Comparison of ENCODE assay signal across 26 cellular contexts in genomic region chr16:49930841-49931240, GRCh38.
"Had no signal": no experiment of that assay in that cellular context is flagged by ENCODE, and none has a peak within 500 bp of the region (broad histone marks: within the 10 kb centered on the region; RNA-seq: fewer than 3 reads in every experiment).

No MANE protein-coding gene starts in this region.

- H3K36me3 Mint-ChIP-seq: natural killer cell had no signal

- H3K27ac ChIP-seq: esophagus squamous epithelium, heart right ventricle, left ventricle myocardium inferior, lower lobe of right lung, neutrophil, pancreas, prostate gland, right atrium auricular region, suprapubic skin, transverse colon had no signal

- ATAC-seq: effector memory CD8-positive, alpha-beta T cell; heart right ventricle; left colon; lower lobe of right lung; natural killer cell; pancreas; stimulated activated naive CD8-positive, alpha-beta T cell treated with anti-CD3 and anti-CD28 coated beads, Interleukin-15, amount 100 ng/mL, for 72 hours had no signal

- H3K36me3 ChIP-seq: esophagus squamous epithelium, heart right ventricle, left ventricle myocardium inferior, lower lobe of right lung, neutrophil, pancreas, prostate gland, right atrium auricular region, suprapubic skin, transverse colon had no signal

- H3K4me3 ChIP-seq: esophagus squamous epithelium, heart right ventricle, left ventricle myocardium inferior, lower lobe of right lung, pancreas, prostate gland, right atrium auricular region, suprapubic skin, transverse colon had no signal

- H3K9me3 Mint-ChIP-seq: effector memory CD8-positive, alpha-beta T cell; natural killer cell; stimulated activated naive CD8-positive, alpha-beta T cell treated with anti-CD3 and anti-CD28 coated beads, Interleukin-15, amount 100 ng/mL, for 72 hours had no signal

- H3K9me3 ChIP-seq: esophagus squamous epithelium, heart right ventricle, left ventricle myocardium inferior, lower lobe of right lung, neutrophil, pancreas, prostate gland, right atrium auricular region, suprapubic skin, transverse colon had no signal

- H3K27ac Mint-ChIP-seq: effector memory CD8-positive, alpha-beta T cell; natural killer cell; stimulated activated naive CD8-positive, alpha-beta T cell treated with anti-CD3 and anti-CD28 coated beads, Interleukin-15, amount 100 ng/mL, for 72 hours had no signal

- DNase-seq: cortex of kidney; effector memory CD8-positive, alpha-beta T cell; erythroblast; esophagus squamous epithelium; foreskin melanocyte; glutamatergic neuron; heart right ventricle; hippocampal formation; kidney glomerular epithelial cell; left colon; left ventricle myocardium inferior; lower lobe of right lung; natural killer cell; pancreas; small intestine; stimulated activated CD4-positive, alpha-beta T cell treated with anti-CD3 and anti-CD28 coated beads, Interleukin-12 subunit alpha, Interleukin-12 subunit beta, amount 100 ng/mL, for 4 hours; stimulated activated CD4-positive, alpha-beta T cell treated with anti-CD3 and anti-CD28 coated beads, Interleukin-1b, Interleukin-23, amount 100 ng/mL, for 48 hours; stimulated activated CD4-positive, alpha-beta T cell treated with anti-CD3 and anti-CD28 coated beads, Interleukin-4, amount 100 ng/mL, for 1 hour; stimulated activated CD8-positive, alpha-beta memory T cell treated with anti-CD3 and anti-CD28 coated beads, Interleukin-4, amount 100 ng/mL, for 48 hours; stimulated activated naive CD4-positive, alpha-beta T cell; stimulated activated naive CD8-positive, alpha-beta T cell treated with anti-CD3 and anti-CD28 coated beads, Interleukin-15, amount 100 ng/mL, for 72 hours; transverse colon had no signal

- H3K4me1 Mint-ChIP-seq: natural killer cell; stimulated activated naive CD8-positive, alpha-beta T cell treated with anti-CD3 and anti-CD28 coated beads, Interleukin-15, amount 100 ng/mL, for 72 hours had no signal

- H3K4me3 Mint-ChIP-seq: effector memory CD8-positive, alpha-beta T cell; natural killer cell; stimulated activated naive CD8-positive, alpha-beta T cell treated with anti-CD3 and anti-CD28 coated beads, Interleukin-15, amount 100 ng/mL, for 72 hours had no signal

- H3K4me1 ChIP-seq: left ventricle myocardium inferior, lower lobe of right lung, pancreas, prostate gland, right atrium auricular region, suprapubic skin, transverse colon had no signal

- H3K27me3 ChIP-seq: neutrophil, pancreas, right atrium auricular region had no signal
